ENCODE assay signal across 25 cellular contexts in the genomic region with DNA sequence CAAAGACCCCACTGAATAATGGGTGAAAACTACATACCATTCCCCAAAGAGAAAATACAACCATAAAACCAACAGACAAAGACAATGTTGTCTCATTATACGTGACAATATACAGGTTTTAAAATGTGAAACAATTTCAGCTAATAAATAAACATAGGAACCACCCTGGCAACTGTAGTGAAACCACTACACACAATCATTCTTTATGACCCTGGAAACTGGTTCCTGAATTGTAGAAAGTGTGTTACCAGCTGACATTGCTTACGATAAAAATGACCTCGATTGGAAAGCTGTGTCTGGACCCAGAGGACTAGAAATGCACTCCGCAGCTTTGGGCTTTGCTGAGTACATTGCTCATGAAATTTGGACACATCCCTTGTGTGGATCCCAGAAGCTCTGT.
DNase-seq lines count a peak whose midpoint lies in the region; ATAC-seq and TF ChIP-seq lines count a peak whose summit lies in the region.
"Had no signal": no experiment of that assay in that cellular context is flagged by ENCODE, and none has a peak within 500 bp of the region (broad histone marks: within the 10 kb centered on the region; RNA-seq: fewer than 3 reads in every experiment).

No MANE protein-coding gene starts in this region.

- no peak overlapping the region for H3K27ac Mint-ChIP-seq in neural progenitor cell
- H3K27ac Mint-ChIP-seq: CD4-positive, alpha-beta T cell; H9; IgD-negative memory B cell had no signal

- no peaks in the 10 kb centered on the region for H3K79me2 ChIP-seq in OCI-LY7 (ENCODE audit: insufficient read depth, low read depth, low read length)
- no peaks in the 10 kb centered on the region for H3K79me2 ChIP-seq in neural progenitor cell (ENCODE audit: low read depth)

- H3K4me3 Mint-ChIP-seq in neural progenitor cell = no peak overlapping the region
- H3K4me3 Mint-ChIP-seq: CD4-positive, alpha-beta T cell; H9; IgD-negative memory B cell had no signal

- no peaks in the 10 kb centered on the region for H4K20me1 ChIP-seq in OCI-LY7 (ENCODE audit: insufficient read depth, low read length)
- no peaks in the 10 kb centered on the region for H4K20me1 ChIP-seq in neural progenitor cell (ENCODE audit: low read depth)
- H4K20me1 ChIP-seq: BLaER1 treated with 17β-estradiol and CSF1 and Interleukin-3, amounts not matched to agents 10 nM and 100 nM had no signal

- no peaks in the 10 kb centered on the region for H3K27me3 Mint-ChIP-seq in neural progenitor cell (ENCODE audit: insufficient read depth, low read depth)
- H3K27me3 Mint-ChIP-seq: CD4-positive, alpha-beta T cell; IgD-negative memory B cell had no signal

- no peaks in the 10 kb centered on the region for H3K27me3 ChIP-seq in neural progenitor cell
- H3K27me3 ChIP-seq: BLaER1 treated with 17β-estradiol and CSF1 and Interleukin-3, amounts not matched to agents 10 nM and 100 nM had no signal

- no peaks in the 10 kb centered on the region for H3K36me3 ChIP-seq in OCI-LY7 (ENCODE audit: insufficient read depth, low read length)
- H3K36me3 ChIP-seq in neural progenitor cell = no peaks in the 10 kb centered on the region
- H3K36me3 ChIP-seq: BLaER1 treated with 17β-estradiol and CSF1 and Interleukin-3, amounts not matched to agents 10 nM and 100 nM had no signal

- no peaks in the 10 kb centered on the region for H3K9me3 ChIP-seq in OCI-LY7 (ENCODE audit: low read length)
- no peaks in the 10 kb centered on the region for H3K9me3 ChIP-seq in neural progenitor cell (ENCODE audit: low read depth)
- H3K9me3 ChIP-seq: A549; BLaER1 treated with 17β-estradiol and CSF1 and Interleukin-3, amounts not matched to agents 10 nM and 100 nM had no signal

- H3K4me2 ChIP-seq in OCI-LY7 (ENCODE audit: low read length) = no peak overlapping the region
- H3K4me2 ChIP-seq in neural progenitor cell = no peak overlapping the region
- H3K4me2 ChIP-seq: A549; BLaER1 treated with 17β-estradiol and CSF1 and Interleukin-3, amounts not matched to agents 10 nM and 100 nM had no signal

- H3K4me1 ChIP-seq in OCI-LY7 (ENCODE audit: insufficient read depth, low read length, poor library complexity, severe bottlenecking) (no peaks in the 10 kb centered on the region), neural progenitor cell (no peaks in the 10 kb centered on the region)
- H3K4me1 ChIP-seq: A549 had no signal

- H3K36me3 Mint-ChIP-seq in neural progenitor cell = no peaks in the 10 kb centered on the region
- H3K36me3 Mint-ChIP-seq: IgD-negative memory B cell had no signal

- ATAC-seq in left colon = peak; percentile 89
- no peak for ATAC-seq in GM21717 (IDR thresholded peaks at IDR 0.05; ENCODE audit: unreplicated experiment)
- ATAC-seq in HG03442 (IDR thresholded peaks at IDR 0.05; ENCODE audit: unreplicated experiment) = no peak
- ATAC-seq: A549, Panc1 had no signal

- H2AFZ ChIP-seq in OCI-LY7 (ENCODE audit: low read length) = peak overlapping the region; percentile 41; the same call in 1 of the 2 replicates
- H2AFZ ChIP-seq in neural progenitor cell (replicated peaks) = peak overlapping the region; percentile 50
- H2AFZ ChIP-seq: GM23248 had no signal

- POLR2A ChIA-PET in OCI-LY7 (lab: Charles Lee) = interaction anchor here (0.6 to 1.5 kb wide), 5 partner anchors 10 to 295 kb away, joined by 3 to 5 read pairs (median 4); no protein-coding TSS in a partner anchor

- no peak overlapping the region for H3K27ac ChIP-seq in OCI-LY7 (ENCODE audit: low read depth, low read length, poor library complexity, severe bottlenecking)
- no peak overlapping the region for H3K27ac ChIP-seq in neural progenitor cell
- H3K27ac ChIP-seq: A549; BLaER1 treated with 17β-estradiol and CSF1 and Interleukin-3, amounts not matched to agents 10 nM and 100 nM; GM23248; RWPE1 had no signal

- no peaks in the 10 kb centered on the region for H3F3A ChIP-seq in neural progenitor cell (ENCODE audit: low read depth)

- no peaks in the 10 kb centered on the region for H3K9me3 Mint-ChIP-seq in neural progenitor cell
- H3K9me3 Mint-ChIP-seq: CD4-positive, alpha-beta T cell; H9; IgD-negative memory B cell had no signal

- intact Hi-C loops in OCI-LY7 (cut with micrococcal nuclease; ENCODE audit: unreplicated experiment) = no loop called here
- intact Hi-C loops in left colon (cut with DNase I, micrococcal nuclease) = no loop called here

- TF ChIP-seq CTCF in OCI-LY7 (conservative IDR thresholded peaks at IDR 0.05; ENCODE audit: low read length) (no peak), neural progenitor cell (IDR thresholded peaks at IDR 0.05) (no peak)

- H3K4me1 Mint-ChIP-seq in neural progenitor cell = peaks cover 14% of the 10 kb centered on the region
- H3K4me1 Mint-ChIP-seq: IgD-negative memory B cell had no signal

- CTCF ChIA-PET in OCI-LY7 (lab: Charles Lee; ENCODE audit: unreplicated experiment) = no interaction called here

- DNase-seq in MV-4-11 (lab: John Stamatoyannopoulos, UW) (peak; percentile 8), OCI-LY7 (ENCODE audit: low spot score) (no peak), left colon (no peak), neural progenitor cell (ENCODE audit: low spot score) (no peak), cerebellar nuclear complex (lab: John Stamatoyannopoulos, UW) (no peak)
- DNase-seq: AML-193; CD4-positive, alpha-beta T cell; DMS53; GM23248; H9; NCI-H1092; NCI-H1417 treated with DMSO at 0.1 percent for 48 hours; NCI-H1694 treated with DMSO at 0.1 percent for 48 hours; NCI-H2081; NCI-H2171; NCI-H524 treated with DMSO at 0.1 percent for 48 hours; NCI-H774; SHP77 had no signal

- H3K9ac ChIP-seq in neural progenitor cell = no peak overlapping the region
- H3K9ac ChIP-seq: BLaER1 treated with 17β-estradiol and CSF1 and Interleukin-3, amounts not matched to agents 10 nM and 100 nM; GM23248 had no signal

- no TSS peak for BruUV-seq in OCI-LY7 (replicated peaks; lab: Mats Ljungman, UMichigan)

- no peak overlapping the region for H3K4me3 ChIP-seq in OCI-LY7 (ENCODE audit: low read depth, low read length, poor library complexity, severe bottlenecking)
- no peak overlapping the region for H3K4me3 ChIP-seq in neural progenitor cell
- H3K4me3 ChIP-seq: A549; BLaER1 treated with 17β-estradiol and CSF1 and Interleukin-3, amounts not matched to agents 10 nM and 100 nM; GM23248 had no signal

- no peaks in the 10 kb centered on the region for H3K9me2 ChIP-seq in OCI-LY7 (ENCODE audit: insufficient read depth, low read length)
